In the genomic region with DNA sequence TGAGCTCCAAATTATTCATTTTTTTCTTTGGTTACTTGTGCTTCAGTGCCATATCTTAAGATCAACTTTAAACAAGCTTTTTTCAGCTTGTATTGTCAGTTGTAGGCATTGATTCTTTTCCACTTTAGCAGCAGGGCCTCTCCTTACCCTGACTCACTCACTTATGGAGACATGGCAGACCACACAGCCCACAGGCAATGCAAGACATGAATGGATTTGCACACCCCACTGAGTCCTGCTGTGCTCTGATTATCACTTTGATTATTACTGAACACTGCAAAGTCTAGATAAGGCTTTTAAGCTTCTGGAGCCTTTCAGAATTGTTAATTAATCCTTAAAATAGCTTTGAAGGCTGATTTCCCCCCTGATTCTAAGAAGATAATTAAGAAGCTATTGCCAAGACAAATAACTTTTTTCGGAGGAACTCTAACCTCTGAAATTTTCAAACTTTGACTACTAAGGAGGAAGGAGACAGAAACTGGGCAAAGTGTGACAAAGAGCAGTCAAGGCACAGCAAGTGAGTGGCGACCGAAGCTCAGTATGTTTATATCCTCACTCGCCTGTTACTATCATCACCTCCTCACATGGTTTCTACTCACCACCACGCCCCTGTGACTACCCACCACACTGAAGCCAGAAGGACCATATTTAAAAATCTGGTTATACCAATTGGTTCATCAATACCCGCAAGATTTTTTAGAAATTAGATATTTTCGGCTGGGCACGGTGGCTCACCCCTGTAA, we compare ENCODE assay signal across 14 cellular contexts. TPM values are rescaled to one million over a fixed set of nuclear protein-coding genes. Genes with fewer than 3 reads are reported as not detected.
DNase-seq lines count a peak whose midpoint lies in the region; ATAC-seq, FAIRE-seq and TF ChIP-seq lines count a peak whose summit lies in the region.
"Had no signal": no experiment of that assay in that cellular context is flagged by ENCODE, and none has a peak within 500 bp of the region (broad histone marks: within the 10 kb centered on the region; RNA-seq: fewer than 3 reads in every experiment).

No MANE protein-coding gene starts in this region.

- peaks cover 4% of the 10 kb centered on the region; the same call in 2 of the 3 replicates for H3K9me3 ChIP-seq in GM12878 (replicated peaks; ENCODE audit: control insufficient read depth, insufficient read depth, low read length)
- no peaks in the 10 kb centered on the region for H3K9me3 ChIP-seq in smooth muscle cell (replicated peaks; ENCODE audit: low read depth)
- H3K9me3 ChIP-seq: right atrium auricular region, SK-N-SH, uterus had no signal

- intact Hi-C loops in GM12878 (cut with micrococcal nuclease; ENCODE audit: unreplicated experiment), result no loop called here

- H3K79me2 ChIP-seq in GM12878 (ENCODE audit: control insufficient read depth, insufficient read depth, low read length), result no peaks in the 10 kb centered on the region
- H3K79me2 ChIP-seq in smooth muscle cell (ENCODE audit: low read depth), result no peaks in the 10 kb centered on the region

- CTCF ChIA-PET in GM12878 (lab: Yijun Ruan, JAX), result interaction anchor here (0.6 to 1.2 kb wide), 5 partner anchors 10 to 58 kb away, joined by 3 to 4 read pairs (median 3); no protein-coding TSS in a partner anchor

- H2AFZ ChIP-seq in GM12878 (ENCODE audit: control insufficient read depth, low read depth, low read length), result no peak overlapping the region
- H2AFZ ChIP-seq in smooth muscle cell (ENCODE audit: low read depth), result no peak overlapping the region

- no peak for FAIRE-seq in GM12878 (lab: Jason Lieb, UNC)

- H3K9ac ChIP-seq in GM12878 (ENCODE audit: control insufficient read depth, insufficient read depth, low read length), result no peak overlapping the region
- H3K9ac ChIP-seq in smooth muscle cell (ENCODE audit: low read depth), result no peak overlapping the region
- H3K9ac ChIP-seq: SK-N-SH had no signal

- no peak for TF ChIP-seq POLR2A in GM12878 (IDR thresholded peaks at IDR 0.05; ENCODE audit: low read depth, low read length)

- H3K27me3 ChIP-seq in GM12878 (replicated peaks in 1 of 2; ENCODE audit: control insufficient read depth in 2 of 2, insufficient read depth in 2 of 2, low read length in 1 of 2), result no peaks in the 10 kb centered on the region
- H3K27me3 ChIP-seq in smooth muscle cell (ENCODE audit: low read depth), result no peaks in the 10 kb centered on the region
- H3K27me3 ChIP-seq: heart right ventricle, right atrium auricular region, uterus had no signal

- DNase-seq in LHCN-M2 (ENCODE audit: low read depth) (peak; percentile 16), GM12878 (ENCODE audit: low read depth, low spot score) (no peak), smooth muscle cell (lab: John Stamatoyannopoulos, UW; ENCODE audit: unreplicated experiment) (no peak), NCI-H82 (lab: John Stamatoyannopoulos, UW) (no peak), NCI-H1105 treated with DMSO at 0.1 percent for 48 hours (lab: John Stamatoyannopoulos, UW) (no peak)
- DNase-seq: activated CD4-positive, alpha-beta T cell treated with anti-CD3 and anti-CD28 coated beads for 48 hours; H7; heart right ventricle; NCI-H526 treated with DMSO at 0.1 percent for 48 hours; SK-N-SH; uterus had no signal

- TF ChIP-seq EP300 in GM12878 (IDR thresholded peaks at IDR 0.05; ENCODE audit: borderline replicate concordance in 1 of 2, control insufficient read depth in 1 of 2, low read depth in 2 of 2, low read length in 2 of 2), result no peak

- 61% methylated on average over 8 of the region's 8 CpGs for WGBS in GM12878 (ENCODE audit: insufficient coverage, insufficient replicate concordance, low lambda C conversion rate, missing lambda C conversion rate)
- 82% methylated on average over 8 of the region's 8 CpGs for WGBS in smooth muscle cell (ENCODE audit: low lambda C conversion rate)

- H3K36me3 ChIP-seq in GM12878 (ENCODE audit: control insufficient read depth in 2 of 2, insufficient read depth in 2 of 2, low read length in 1 of 2), result no peaks in the 10 kb centered on the region
- no peaks in the 10 kb centered on the region for H3K36me3 ChIP-seq in smooth muscle cell (ENCODE audit: low read depth)
- H3K36me3 ChIP-seq: heart right ventricle, right atrium auricular region, uterus had no signal

- H3K4me2 ChIP-seq in GM12878 (ENCODE audit: control insufficient read depth, insufficient read depth) (no peak overlapping the region; the same call in 1 of the 2 replicates), smooth muscle cell (peak overlapping the region; percentile 22)
- H3K4me2 ChIP-seq: SK-N-SH had no signal

- H4K20me1 ChIP-seq in GM12878 (ENCODE audit: control insufficient read depth, insufficient read depth) (no peaks in the 10 kb centered on the region), smooth muscle cell (ENCODE audit: low read depth) (no peaks in the 10 kb centered on the region)

- in situ Hi-C loops in GM12878 (cut with MboI), result no loop called here

- H3K27ac ChIP-seq in GM12878 (ENCODE audit: control insufficient read depth, insufficient read depth), result no peak overlapping the region
- H3K27ac ChIP-seq in smooth muscle cell (ENCODE audit: low read depth), result peak overlapping the region; percentile 84
- H3K27ac ChIP-seq: heart right ventricle, right atrium auricular region, uterus had no signal

- H3K4me3 ChIP-seq in GM12878 (no peak overlapping the region), smooth muscle cell (no peak overlapping the region)
- H3K4me3 ChIP-seq: heart right ventricle, right atrium auricular region, uterus had no signal

- SMC1A ChIA-PET in GM12878 (lab: Charles Lee; ENCODE audit: uncharacterized antibody, unreplicated experiment), result interaction anchor here (0.8 to 1.7 kb wide), 4 partner anchors 9 to 62 kb away, joined by 3 to 9 read pairs (median 4); no protein-coding TSS in a partner anchor

- no TSS peak for BruUV-seq in GM12878 (replicated peaks; lab: Mats Ljungman, UMichigan)

- no peaks in the 10 kb centered on the region for H3F3A ChIP-seq in smooth muscle cell (ENCODE audit: low read depth)

- ATAC-seq in GM18868 (IDR thresholded peaks at IDR 0.05; ENCODE audit: unreplicated experiment) (peak; percentile 74), GM12878 (peak; percentile 71), HG02678 (IDR thresholded peaks at IDR 0.05; ENCODE audit: unreplicated experiment) (no peak)
- ATAC-seq: heart right ventricle had no signal

- TF ChIP-seq CTCF in GM12878 (IDR thresholded peaks at IDR 0.05 in 2 of 3, conservative IDR thresholded peaks at IDR 0.05 in 1 of 3; ENCODE audit: control insufficient read depth in 2 of 3, extremely low read depth in 1 of 3, insufficient read depth in 1 of 3, low read depth in 3 of 3, low read length in 3 of 3) (no peak), smooth muscle cell (IDR thresholded peaks at IDR 0.05; ENCODE audit: borderline replicate concordance, insufficient read depth, poor library complexity, severe bottlenecking) (no peak)

- TF ChIP-seq RAD21 in GM12878 (IDR thresholded peaks at IDR 0.05; ENCODE audit: insufficient read depth, low read depth, low read length), result no peak

- peaks cover 25% of the 10 kb centered on the region for H3K4me1 ChIP-seq in GM12878 (ENCODE audit: control insufficient read depth, insufficient read depth, low read length)
- no peaks in the 10 kb centered on the region for H3K4me1 ChIP-seq in smooth muscle cell (ENCODE audit: low read depth)
- H3K4me1 ChIP-seq: right atrium auricular region, uterus had no signal

- POLR2A ChIA-PET in GM12878 (lab: Charles Lee), result interaction anchor here (0.6 kb wide), 1 partner anchor 37 kb away, joined by 3 read pairs; no protein-coding TSS in a partner anchor

- RAD21 ChIA-PET in GM12878 (lab: Charles Lee; ENCODE audit: unreplicated experiment), result interaction anchor here (1.6 kb wide), 1 partner anchor 9 kb away, joined by 3 read pairs; no protein-coding TSS in a partner anchor

TF ChIP-seq in GM12878, 131 proteins besides CTCF, POLR2A, EP300 and RAD21:
- TF ChIP-seq, protein P1, sequence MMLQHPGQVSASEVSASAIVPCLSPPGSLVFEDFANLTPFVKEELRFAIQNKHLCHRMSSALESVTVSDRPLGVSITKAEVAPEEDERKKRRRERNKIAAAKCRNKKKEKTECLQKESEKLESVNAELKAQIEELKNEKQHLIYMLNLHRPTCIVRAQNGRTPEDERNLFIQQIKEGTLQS (IDR thresholded peaks at IDR 0.05; ENCODE audit: borderline replicate concordance, extremely low read depth, low read depth, low read length), result no peak
- TF ChIP-seq EGR1 (IDR thresholded peaks at IDR 0.05; ENCODE audit: borderline replicate concordance in 1 of 2, low read depth in 2 of 2, low read length in 2 of 2) (no peak), TCF7 (IDR thresholded peaks at IDR 0.05; ENCODE audit: borderline replicate concordance) (no peak), NFIC (IDR thresholded peaks at IDR 0.05; ENCODE audit: low read depth, low read length) (peak; percentile 46; the same call in 1 of the 2 replicates), RUNX3 (IDR thresholded peaks at IDR 0.05; ENCODE audit: low read length) (peak; percentile 88), CREM (IDR thresholded peaks at IDR 0.05; ENCODE audit: low read depth) (0 out of 2 replicates have a peak, but pooled peaks have one; percentile 10), EED (IDR thresholded peaks at IDR 0.05; ENCODE audit: low read depth) (0 out of 2 replicates have a peak, but pooled peaks have one; percentile 15)

RNA-seq across cellular contexts. Expression of gene CACNB4, which starts 43.3 kb away (rescaled TPM):
- 0.11 and 0.32 TPM in 2 replicates for total RNA-seq in LHCN-M2 (2014; rRNA removed)
- polyA plus RNA-seq in LHCN-M2 (2012), result 0.33 TPM
- 12.4 and 13.5 TPM in 2 replicates for total RNA-seq in GM12878 (2013; cell fraction: nucleolus; rRNA removed)
- 13.1 and 17.7 TPM in 2 replicates for total RNA-seq in GM12878 (2014; rRNA removed)
- 21.6 and 22.7 TPM in 2 replicates for total RNA-seq in GM12878 (2014; rRNA removed; fragmentation: Illumina TruSeq; extraction: Trizol)
- 18.2 and 19.4 TPM in 2 replicates for total RNA-seq in GM12878 (2021)
- polyA plus RNA-seq in GM12878 (2011; ENCODE audit: low read depth), result 5.9 TPM
- polyA plus RNA-seq in GM12878 (2011; rRNA removed), result 2.0 and 3.2 TPM in 2 replicates
- 0.59 and 0.82 TPM in 2 replicates for polyA plus RNA-seq in GM12878 (2011; cell fraction: cytosol; rRNA removed)
- polyA plus RNA-seq in GM12878 (2011; cell fraction: nucleus; rRNA removed), result 3.8 and 5.1 TPM in 2 replicates
- polyA plus RNA-seq in GM12878 (2012), result 6.5 and 8.3 TPM in 2 replicates
- polyA plus RNA-seq in GM12878 (2014; fragmentation: Illumina TruSeq; extraction: Trizol), result 18.3 and 20.6 TPM in 2 replicates
- 1 to 10 TPM; 2.8 to 4.9 TPM for polyA plus RNA-seq in GM12878 (2014; fragmentation: Nextera tagmentation; extraction: Ambion mirVana)
- 7.7 and 8.4 TPM in 2 replicates for polyA plus RNA-seq in GM12878 (2014; rRNA removed)
- 10 to 100 TPM in 1 of 2 experiments, 1 to 10 TPM in 1; 7.5 to 10.1 TPM for polyA plus RNA-seq in GM12878 (2016; fragmentation: Nextera tagmentation; extraction: Ambion mirVana)
- polyA minus RNA-seq in GM12878 (2011; rRNA and poly(A)+ RNA removed), result 4.4 and 7.1 TPM in 2 replicates
- 0.52 and 1.5 TPM in 2 replicates for polyA minus RNA-seq in GM12878 (2011; cell fraction: cytosol; rRNA and poly(A)+ RNA removed)
- polyA minus RNA-seq in GM12878 (2011; cell fraction: nucleus; rRNA and poly(A)+ RNA removed), result 5.9 and 9.2 TPM in 2 replicates
- 1.2 and 1.4 TPM in 2 replicates for total RNA-seq in smooth muscle cell
- polyA plus RNA-seq in smooth muscle cell, result 0.06 and 0.32 TPM in 2 replicates
